In genomic region chr1:162485236-162485635, GRCh38 we compare ENCODE assay signal across 24 cellular contexts. TPM values are rescaled to one million over a fixed set of nuclear protein-coding genes. Genes with fewer than 3 reads are reported as not detected.
DNase-seq lines count a peak whose midpoint lies in the region; ATAC-seq, FAIRE-seq and TF ChIP-seq lines count a peak whose summit lies in the region.
"Had no signal": no experiment of that assay in that cellular context is flagged by ENCODE, and none has a peak within 500 bp of the region (broad histone marks: within the 10 kb centered on the region; RNA-seq: fewer than 3 reads in every experiment).

No MANE protein-coding gene starts in this region.

- FAIRE-seq in D721Med (lab: Jason Lieb, UNC) = peak; percentile 48
- FAIRE-seq: GM12891, GM18507, H54 had no signal

- H2BK20ac ChIP-seq in IMR-90 (ENCODE audit: low read depth, low read length) = no peak overlapping the region

- no TSS peak for BruUV-seq in IMR-90 (replicated peaks; lab: Mats Ljungman, UMichigan)

- H4K5ac ChIP-seq in IMR-90 (ENCODE audit: low read depth, low read length) = no peak overlapping the region

- H4K91ac ChIP-seq in IMR-90 (ENCODE audit: insufficient read depth, low read depth, low read length) (no peak overlapping the region), trophoblast cell (ENCODE audit: low read depth, low read length) (no peak overlapping the region)

- H2AK5ac ChIP-seq in IMR-90 (ENCODE audit: low read depth, low read length) = no peak overlapping the region
- no peak overlapping the region for H2AK5ac ChIP-seq in trophoblast cell (ENCODE audit: low read length)

- peaks cover 4% of the 10 kb centered on the region for H3K27me3 Mint-ChIP-seq in neural progenitor cell (ENCODE audit: insufficient read depth, low read depth)

- H2BK12ac ChIP-seq in trophoblast cell (ENCODE audit: low read length) = no peak overlapping the region

- H3K9me3 ChIP-seq in IMR-90 (ENCODE audit: control insufficient read depth, insufficient read depth, low read length) (no peaks in the 10 kb centered on the region), neural progenitor cell (ENCODE audit: low read depth) (no peaks in the 10 kb centered on the region), trophoblast cell (ENCODE audit: insufficient read depth, low read depth, low read length) (peaks cover 1% of the 10 kb centered on the region), gastrocnemius medialis (no peaks in the 10 kb centered on the region)

- H3K4me2 ChIP-seq in IMR-90 (ENCODE audit: low read depth, low read length) = no peak overlapping the region
- no peak overlapping the region for H3K4me2 ChIP-seq in neural progenitor cell
- H3K4me2 ChIP-seq in trophoblast cell (ENCODE audit: low read length) = no peak overlapping the region

- H3K4me1 ChIP-seq in IMR-90 (ENCODE audit: control insufficient read depth, insufficient read depth, low read length) = no peaks in the 10 kb centered on the region
- no peaks in the 10 kb centered on the region for H3K4me1 ChIP-seq in neural progenitor cell
- no peaks in the 10 kb centered on the region for H3K4me1 ChIP-seq in trophoblast cell (ENCODE audit: control insufficient read depth in 1 of 2, insufficient read depth in 2 of 2, low read length in 2 of 2)
- H3K4me1 ChIP-seq in gastrocnemius medialis = peaks cover 5 to 6% of the 10 kb centered on the region in 2 donors

- H3K27ac Mint-ChIP-seq in neural progenitor cell = no peak overlapping the region
- H3K27ac Mint-ChIP-seq: B cell; CD4-positive, alpha-beta T cell had no signal

- H3K14ac ChIP-seq in IMR-90 (replicated peaks; ENCODE audit: low read depth, low read length) (no peak overlapping the region), trophoblast cell (ENCODE audit: low read length) (no peak overlapping the region)

- H3K9me3 Mint-ChIP-seq in neural progenitor cell = peaks cover 11% of the 10 kb centered on the region
- H3K9me3 Mint-ChIP-seq: CD4-positive, alpha-beta T cell had no signal

- H3K18ac ChIP-seq in IMR-90 (ENCODE audit: low read depth, low read length) (no peak overlapping the region), trophoblast cell (ENCODE audit: low read length) (no peak overlapping the region)

- peaks cover 2% of the 10 kb centered on the region for H3K36me3 Mint-ChIP-seq in neural progenitor cell

- no peak for TF ChIP-seq POLR2A in IMR-90 (IDR thresholded peaks at IDR 0.05; ENCODE audit: low read depth, low read length)
- no peak for TF ChIP-seq POLR2A in gastrocnemius medialis (IDR thresholded peaks at IDR 0.05)

- TF ChIP-seq CTCF in D721Med (IDR thresholded peaks at IDR 0.05; ENCODE audit: insufficient read depth, missing control alignments) (no peak), IMR-90 (conservative IDR thresholded peaks at IDR 0.05; ENCODE audit: low read depth, low read length) (no peak), choroid plexus epithelial cell (conservative IDR thresholded peaks at IDR 0.05; ENCODE audit: low read depth, low read length) (no peak), neural progenitor cell (IDR thresholded peaks at IDR 0.05) (no peak), gastrocnemius medialis (IDR thresholded peaks at IDR 0.05 in 4 of 5, conservative IDR thresholded peaks at IDR 0.05 in 1 of 5) (no peak)

- H3K79me1 ChIP-seq in IMR-90 (ENCODE audit: low read depth in 1 of 2, low read length in 2 of 2) = no peaks in the 10 kb centered on the region
- H3K79me1 ChIP-seq in trophoblast cell (ENCODE audit: low read length) = no peaks in the 10 kb centered on the region

- no peak overlapping the region for H2BK120ac ChIP-seq in IMR-90 (ENCODE audit: low read depth, low read length)
- no peak overlapping the region for H2BK120ac ChIP-seq in trophoblast cell (ENCODE audit: insufficient read depth, low read length, poor library complexity)

- CTCF ChIA-PET in IMR-90 (lab: Yijun Ruan, JAX) = no interaction called here

- no peaks in the 10 kb centered on the region for H3K4me1 Mint-ChIP-seq in neural progenitor cell
- H3K4me1 Mint-ChIP-seq: B cell had no signal

- H3K27ac ChIP-seq in IMR-90 (ENCODE audit: insufficient read depth, low read length) (no peak overlapping the region), neural progenitor cell (no peak overlapping the region), trophoblast cell (ENCODE audit: low read depth, low read length) (no peak overlapping the region), gastrocnemius medialis (no peak overlapping the region)

- H3K9ac ChIP-seq in IMR-90 (ENCODE audit: low read depth, low read length) (no peak overlapping the region), neural progenitor cell (no peak overlapping the region), trophoblast cell (ENCODE audit: low read length) (no peak overlapping the region)

- H3K79me2 ChIP-seq in neural progenitor cell (ENCODE audit: low read depth) (no peaks in the 10 kb centered on the region), trophoblast cell (ENCODE audit: control insufficient read depth, insufficient read depth, low read length, poor library complexity) (no peaks in the 10 kb centered on the region)

- in situ Hi-C loops in IMR-90 (cut with MboI; ENCODE audit: low sequenced_read_pairs) (no loop called here), gastrocnemius medialis (cut with MboI; ENCODE audit: low sequenced_read_pairs in 4 of 4) (no loop called here)

- dilution Hi-C loops in IMR-90 (cut with HindIII; ENCODE audit: low sequenced_read_pairs, unreplicated experiment) = no loop called here

- H4K20me1 ChIP-seq in IMR-90 (ENCODE audit: insufficient read depth, low read length) (no peaks in the 10 kb centered on the region), neural progenitor cell (ENCODE audit: low read depth) (no peaks in the 10 kb centered on the region)

- H3K4me3 Mint-ChIP-seq in neural progenitor cell = no peak overlapping the region
- H3K4me3 Mint-ChIP-seq: B cell; CD4-positive, alpha-beta T cell had no signal

- intact Hi-C loops in IMR-90 (cut with micrococcal nuclease) = no loop called here
- intact Hi-C loops in gastrocnemius medialis (cut with DNase I; ENCODE audit: low total_unique reads) = no loop called here

- H4K12ac ChIP-seq in trophoblast cell (ENCODE audit: low read depth, low read length) = no peak overlapping the region

- H3K4me3 ChIP-seq in IMR-90 (ENCODE audit: insufficient read depth, low read depth, low read length) (no peak overlapping the region), choroid plexus epithelial cell (ENCODE audit: low read depth, low read length) (no peak overlapping the region), neural progenitor cell (no peak overlapping the region), trophoblast cell (ENCODE audit: low read depth, low read length) (no peak overlapping the region), gastrocnemius medialis (peak overlapping the region in 2 of 4 donors; percentile 0 to 35)

- H3K27me3 ChIP-seq in IMR-90 (ENCODE audit: control insufficient read depth, insufficient read depth, low read length) (no peaks in the 10 kb centered on the region), neural progenitor cell (no peaks in the 10 kb centered on the region), trophoblast cell (ENCODE audit: insufficient read depth, low read length) (no peaks in the 10 kb centered on the region), gastrocnemius medialis (no peaks in the 10 kb centered on the region)

- no peak overlapping the region for H2BK5ac ChIP-seq in IMR-90 (ENCODE audit: low read depth, low read length, poor library complexity, severe bottlenecking)
- no peak overlapping the region for H2BK5ac ChIP-seq in trophoblast cell (ENCODE audit: low read depth, low read length, poor library complexity)

- TF ChIP-seq RAD21 in IMR-90 (IDR thresholded peaks at IDR 0.05; ENCODE audit: low read length) = no peak

- 0 out of 2 replicates have a peak, but pooled peaks cover 3% of the 10 kb centered on the region for H3K9me1 ChIP-seq in IMR-90 (ENCODE audit: insufficient read depth, low read length)

- H3F3A ChIP-seq in neural progenitor cell (ENCODE audit: low read depth) = no peaks in the 10 kb centered on the region

- DNase-seq in D721Med (ENCODE audit: insufficient read length, low spot score) (no peak), IMR-90 (peak; percentile 18), choroid plexus epithelial cell (ENCODE audit: low read depth) (peak; percentile 28), neural progenitor cell (ENCODE audit: low spot score) (no peak), trophoblast cell (no peak), gastrocnemius medialis (no peak)
- no peak for DNase-seq in stimulated activated CD4-positive, alpha-beta T cell treated with anti-CD3 and anti-CD28 coated beads, Interleukin-2, amount 100 ng/mL, for 24 hours
- DNase-seq: Calu3; CD4-positive, alpha-beta T cell; DMS79; GDM1; Karpas-422; MM.1S; NCI-H1092 treated with DMSO at 0.1 percent for 48 hours; NCI-H1694; NCI-H2227 treated with DMSO at 0.1 percent for 48 hours; NCI-H524 treated with DMSO at 0.1 percent for 48 hours; SHP77 had no signal

- H3K56ac ChIP-seq in IMR-90 (ENCODE audit: extremely low read depth, insufficient read depth, low read length) = no peak overlapping the region

- H4K8ac ChIP-seq in IMR-90 (ENCODE audit: low read depth in 2 of 2, low read length in 2 of 2) (no peak overlapping the region), trophoblast cell (ENCODE audit: low read depth, low read length) (no peak overlapping the region)

- no peaks in the 10 kb centered on the region for H3K36me3 ChIP-seq in IMR-90 (ENCODE audit: control insufficient read depth, insufficient read depth, low read length)
- H3K36me3 ChIP-seq in neural progenitor cell = no peaks in the 10 kb centered on the region
- H3K36me3 ChIP-seq in trophoblast cell (ENCODE audit: control insufficient read depth in 1 of 2, insufficient read depth in 2 of 2, low read length in 2 of 2) = no peaks in the 10 kb centered on the region
- H3K36me3 ChIP-seq in gastrocnemius medialis = no peaks in the 10 kb centered on the region

- H3K4ac ChIP-seq in IMR-90 (ENCODE audit: low read depth, low read length) (no peak overlapping the region), trophoblast cell (ENCODE audit: low read depth, low read length) (no peak overlapping the region)

- H2AFZ ChIP-seq in IMR-90 (replicated peaks; ENCODE audit: low read length, poor library complexity) (no peak overlapping the region), neural progenitor cell (replicated peaks) (peak overlapping the region; percentile 63), trophoblast cell (ENCODE audit: insufficient read depth, low read length, poor library complexity) (no peak overlapping the region)

- H3K23ac ChIP-seq in IMR-90 (ENCODE audit: low read depth, low read length) (no peak overlapping the region), trophoblast cell (ENCODE audit: low read length) (no peak overlapping the region)

- H2BK15ac ChIP-seq in IMR-90 (ENCODE audit: low read depth, low read length) = no peak overlapping the region

- no peak overlapping the region for H2AK9ac ChIP-seq in IMR-90 (replicated peaks; ENCODE audit: low read depth, low read length, poor library complexity)

- ATAC-seq in IMR-90 (ENCODE audit: low read depth) (peak; percentile 49; the same call in 1 of the 2 replicates), HG03139 (IDR thresholded peaks at IDR 0.05; ENCODE audit: unreplicated experiment) (no peak), gastrocnemius medialis (no peak)
- ATAC-seq: Panc1 had no signal

- POLR2A ChIA-PET in IMR-90 (lab: Charles Lee; ENCODE audit: unreplicated experiment) = no interaction called here

RNA-seq across cellular contexts. Expression of gene UHMK1, which starts 12.4 kb away (rescaled TPM):
- 57.9 and 124 TPM in 2 replicates for total RNA-seq in IMR-90 (2012; rRNA removed)
- 10.2 and 15.6 TPM in 2 replicates for polyA plus RNA-seq in IMR-90 (2012; rRNA removed)
- polyA plus RNA-seq in IMR-90 (2012; cell fraction: cytosol; rRNA removed) = 1.9 and 3.0 TPM in 2 replicates
- 1.6 and 9.1 TPM in 2 replicates for polyA plus RNA-seq in IMR-90 (2012; cell fraction: nucleus; rRNA removed; ENCODE audit: low replicate concordance)
- total RNA-seq in neural progenitor cell (ENCODE audit: low replicate concordance) = 33.8 and 48.8 TPM in 2 replicates
- 10.8 TPM in 2 replicates for polyA plus RNA-seq in trophoblast cell (2013)
- total RNA-seq in gastrocnemius medialis = 10 to 100 TPM; 60.2 to 91.0 (median 79.7) TPM

Comparison
In these comparisons a context has a peak if more than half of its experiments do, and no peak if none do; other contexts are left out.
1. DNase-seq: peak in IMR-90 (single experiment) and choroid plexus epithelial cell (single experiment); none in D721Med (single experiment), neural progenitor cell (single experiment), trophoblast cell (0 of 2), stimulated activated CD4-positive, alpha-beta T cell treated with anti-CD3 and anti-CD28 coated beads, Interleukin-2, amount 100 ng/mL, for 24 hours (0 of 2) and gastrocnemius medialis (0 of 2).